In the genomic region with DNA sequence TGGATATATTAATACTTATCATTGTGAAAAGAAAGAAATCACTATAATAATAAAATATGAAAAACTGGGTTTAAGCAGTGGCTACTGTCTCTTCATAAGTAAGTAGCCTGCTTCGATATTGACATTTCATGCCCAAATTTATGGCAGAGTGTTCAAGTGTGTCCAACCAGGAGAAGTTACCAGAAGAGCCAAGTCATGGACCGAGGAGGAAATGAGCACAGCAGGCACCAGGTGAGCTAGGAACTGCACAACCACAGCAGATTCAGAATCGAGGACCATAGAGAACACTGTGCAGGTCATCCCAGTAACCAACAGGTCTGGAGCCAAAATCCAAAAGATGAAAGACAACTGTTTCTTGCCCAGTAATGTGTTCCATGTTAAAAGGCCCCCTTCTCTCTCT, we compare ENCODE assay signal across 30 cellular contexts.
"Had no signal": no experiment of that assay in that cellular context is flagged by ENCODE, and none has a peak within 500 bp of the region (broad histone marks: within the 10 kb centered on the region; RNA-seq: fewer than 3 reads in every experiment).

No MANE protein-coding gene starts in this region.

- H3K27ac ChIP-seq: brain microvascular endothelial cell, coronary artery, dorsolateral prefrontal cortex, WERI-Rb-1 had no signal

- H3K27ac Mint-ChIP-seq: activated B cell treated with CpG ODN at 0.5 μM for 24 hours; activated CD8-positive, alpha-beta T cell treated with anti-CD3 and anti-CD28 coated beads for 36 hours; activated naive CD8-positive, alpha-beta T cell; activated T-helper 17 cell treated with anti-CD3 and anti-CD28 coated beads, Interleukin-2, amount 50 U/mL, for 72 hours; dendritic cell treated with granulocyte-macrophage colony-stimulating factor and Interleukin-4, amounts not matched to agents 40 ng/mL and 50 ng/mL, for 4 days; endodermal cell; T-helper 17 cell; T-helper 2 cell treated with Interferon-gamma antibody and Interleukin-4, amounts not matched to agents 5 μg/mL and 100 μg/mL, for 36 hours had no signal

- H3K4me1 Mint-ChIP-seq: activated B cell treated with CpG ODN at 0.5 μM for 24 hours; activated T-helper 17 cell treated with anti-CD3 and anti-CD28 coated beads, Interleukin-2, amount 50 U/mL, for 72 hours; central memory CD8-positive, alpha-beta T cell; endodermal cell; T-helper 17 cell had no signal

- H3K36me3 ChIP-seq: brain microvascular endothelial cell, WERI-Rb-1 had no signal

- ATAC-seq: activated CD4-positive, CD25-positive, alpha-beta regulatory T cell treated with anti-CD3 and anti-CD28 coated beads, Interleukin-2, amount 50 U/mL, for 24 hours; activated CD8-positive, alpha-beta T cell treated with anti-CD3 and anti-CD28 coated beads for 36 hours; activated T-cell treated with anti-CD3 and anti-CD28 coated beads, Interleukin-2, amount 50 U/mL, for 4 hours; activated T-helper 17 cell treated with anti-CD3 and anti-CD28 coated beads, Interleukin-2, amount 50 U/mL, for 72 hours; esophagus mucosa; T-helper 17 cell had no signal

- H3K9me3 Mint-ChIP-seq: activated T-cell treated with anti-CD3 and anti-CD28 coated beads, Interleukin-2, amount 50 U/mL, for 4 hours; activated T-helper 17 cell treated with anti-CD3 and anti-CD28 coated beads, Interleukin-2, amount 50 U/mL, for 72 hours; central memory CD8-positive, alpha-beta T cell; dendritic cell treated with granulocyte-macrophage colony-stimulating factor and Interleukin-4, amounts not matched to agents 40 ng/mL and 50 ng/mL, for 4 days had no signal

- H3K4me3 Mint-ChIP-seq: activated B cell treated with CpG ODN at 0.5 μM for 24 hours; activated CD8-positive, alpha-beta T cell treated with anti-CD3 and anti-CD28 coated beads for 36 hours; activated naive CD8-positive, alpha-beta T cell; activated T-cell treated with anti-CD3 and anti-CD28 coated beads, Interleukin-2, amount 50 U/mL, for 4 hours; activated T-helper 17 cell treated with anti-CD3 and anti-CD28 coated beads, Interleukin-2, amount 50 U/mL, for 72 hours; central memory CD8-positive, alpha-beta T cell; dendritic cell treated with granulocyte-macrophage colony-stimulating factor and Interleukin-4, amounts not matched to agents 40 ng/mL and 50 ng/mL, for 4 days; endodermal cell; T-helper 17 cell; T-helper 2 cell treated with Interferon-gamma antibody and Interleukin-4, amounts not matched to agents 5 μg/mL and 100 μg/mL, for 36 hours had no signal

- H3K36me3 Mint-ChIP-seq: activated naive CD8-positive, alpha-beta T cell had no signal

- H3K27me3 ChIP-seq: brain microvascular endothelial cell, dorsolateral prefrontal cortex had no signal

- DNase-seq: activated B cell treated with CpG ODN at 0.5 μM for 24 hours; activated CD4-positive, alpha-beta T cell treated with anti-CD3 and anti-CD28 coated beads for 48 hours; activated CD4-positive, alpha-beta T cell treated with anti-CD3 and anti-CD28 coated beads, Interleukin-2, amount 50 U/mL, for 1 hour; activated CD4-positive, alpha-beta T cell treated with anti-CD3 and anti-CD28 coated beads, Interleukin-2, amount 50 U/mL, for 48 hours; activated CD8-positive, alpha-beta memory T cell treated with anti-CD3 and anti-CD28 coated beads for 24 hours; activated CD8-positive, alpha-beta T cell treated with anti-CD3 and anti-CD28 coated beads for 36 hours; activated effector memory CD4-positive, alpha-beta T cell treated with Interleukin-2 at 50 U/mL for 16 hours; activated gamma-delta T cell treated with Interleukin-2 at 50 U/mL for 16 hours; activated naive CD4-positive, alpha-beta T cell treated with anti-CD3 and anti-CD28 coated beads, Interleukin-2, amount 50 U/mL, for 16 hours; activated naive CD4-positive, alpha-beta T cell treated with Interleukin-2 at 50 U/mL for 16 hours; activated T-cell treated with anti-CD3 and anti-CD28 coated beads, Interleukin-2, amount 50 U/mL, for 4 hours; amniotic stem cell; anterior cingulate cortex; brain microvascular endothelial cell; dorsolateral prefrontal cortex; effector memory CD4-positive, alpha-beta T cell; endodermal cell; foreskin fibroblast; T-helper 1 cell; T-helper 17 cell; T1000; WERI-Rb-1 had no signal

- H3K27me3 Mint-ChIP-seq: activated CD8-positive, alpha-beta T cell treated with anti-CD3 and anti-CD28 coated beads for 36 hours; activated naive CD8-positive, alpha-beta T cell; activated T-helper 17 cell treated with anti-CD3 and anti-CD28 coated beads, Interleukin-2, amount 50 U/mL, for 72 hours; central memory CD8-positive, alpha-beta T cell; dendritic cell treated with granulocyte-macrophage colony-stimulating factor and Interleukin-4, amounts not matched to agents 40 ng/mL and 50 ng/mL, for 4 days; T-helper 17 cell had no signal

- H3K4me3 ChIP-seq: coronary artery, dorsolateral prefrontal cortex had no signal
